In the genomic region with DNA sequence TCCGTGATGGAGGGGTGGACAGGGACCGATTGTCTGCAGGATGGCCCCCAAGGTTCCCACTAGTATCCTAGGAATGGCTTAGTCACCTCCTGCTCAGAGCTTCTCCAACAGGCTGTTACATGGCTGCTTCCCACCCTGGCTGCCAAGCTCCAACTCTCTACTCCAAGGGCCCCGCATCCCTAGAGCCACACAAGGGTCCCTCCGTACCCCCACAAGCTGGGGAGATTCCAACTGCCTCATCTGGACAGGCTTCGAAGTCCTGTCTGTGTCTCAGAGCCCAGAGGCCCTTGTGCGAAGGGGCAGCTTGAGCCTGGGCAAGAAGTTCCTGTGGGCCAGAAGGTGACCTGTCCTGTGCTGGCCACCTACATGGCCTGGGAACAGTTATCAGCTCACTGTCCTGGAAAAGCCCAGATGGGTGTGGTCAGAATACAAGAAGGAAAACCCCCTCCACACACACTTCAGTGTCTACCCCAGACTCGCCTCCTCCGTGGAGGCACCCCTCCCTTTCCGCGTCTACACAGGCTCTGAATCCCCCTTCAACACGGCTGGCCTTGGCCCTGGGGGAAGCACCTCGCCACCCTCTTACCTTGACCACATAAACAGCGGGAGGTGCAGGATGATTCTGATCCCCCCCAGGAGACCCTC, we compare ENCODE assay signal across 8 cellular contexts. TPM values are rescaled to one million over a fixed set of nuclear protein-coding genes. Genes with fewer than 3 reads are reported as not detected.
DNase-seq lines count a peak whose midpoint lies in the region; ATAC-seq and TF ChIP-seq lines count a peak whose summit lies in the region.

No MANE protein-coding gene starts in this region.

- H3K27me3 ChIP-seq in AG04450 (ENCODE audit: control insufficient read depth, insufficient read depth, low read length), result no peaks in the 10 kb centered on the region
- no peaks in the 10 kb centered on the region for H3K27me3 ChIP-seq in HCT116 (ENCODE audit: insufficient read depth, low read length)
- no peaks in the 10 kb centered on the region for H3K27me3 ChIP-seq in iPS-20b (ENCODE audit: insufficient read depth, low read length)

- peaks cover 0 to 9% of the 10 kb centered on the region in 2 experiments; a peak in 1 of 4 replicates for H3K36me3 ChIP-seq in HCT116 (ENCODE audit: control insufficient read depth in 1 of 2, insufficient read depth in 2 of 2, low read length in 2 of 2)
- no peaks in the 10 kb centered on the region for H3K36me3 ChIP-seq in iPS-20b (ENCODE audit: insufficient read depth, low read depth, low read length)

- H3K9me3 ChIP-seq in AG04450 (ENCODE audit: control insufficient read depth, insufficient read depth, low read length) (peaks cover 3% of the 10 kb centered on the region; the same call in 1 of the 2 replicates), HCT116 (ENCODE audit: control insufficient read depth in 1 of 2, insufficient read depth in 1 of 2, low read depth in 1 of 2, low read length in 2 of 2) (no peaks in the 10 kb centered on the region), iPS-20b (ENCODE audit: insufficient read depth, low read depth, low read length) (no peaks in the 10 kb centered on the region)

- no peak for TF ChIP-seq POLR2A in HCT116 (IDR thresholded peaks at IDR 0.05; ENCODE audit: borderline replicate concordance, extremely low read depth, insufficient read depth, insufficient read length)

- H3K4me3 ChIP-seq in AG04450 (ENCODE audit: low read depth, low read length), result peak overlapping the region; percentile 99
- H3K4me3 ChIP-seq in HCT116 (replicated peaks in 1 of 2; ENCODE audit: low read depth in 1 of 2, low read length in 2 of 2), result peak overlapping the region; percentile 88 to 98
- peak overlapping the region; percentile 93 for H3K4me3 ChIP-seq in iPS-20b (ENCODE audit: low read length)

- peaks cover 36% of the 10 kb centered on the region for H3K36me3 Mint-ChIP-seq in activated CD8-positive, alpha-beta T cell treated with anti-CD3 and anti-CD28 coated beads, Interleukin-2, amount 10 ng/mL, durations not matched to agents 7 days and 5 days (ENCODE audit: low read depth)
- peaks cover 6% of the 10 kb centered on the region for H3K36me3 Mint-ChIP-seq in stimulated activated memory B cell treated with anti-CD40 and anti-IgM and Interleukin-4, amounts not matched to agents 10 μg/mL and 1 μg/mL and 100 μg/mL, for 72 hours

- BruUV-seq in HCT116 (replicated peaks; lab: Mats Ljungman, UMichigan), result no TSS peak

- no peak for DNase-seq in AG04450 (ENCODE audit: low read depth, low spot score)
- DNase-seq in HCT116 (ENCODE audit: low read depth, low spot score), result no peak
- DNase-seq in activated CD8-positive, alpha-beta T cell treated with anti-CD3 and anti-CD28 coated beads, Interleukin-2, amount 10 ng/mL, durations not matched to agents 7 days and 5 days, result no peak
- DNase-seq in activated CD4-positive, CD25-positive, alpha-beta regulatory T cell treated with anti-CD3 and anti-CD28 coated beads, Interleukin-2, amount 50 U/mL, for 72 hours, result no peak

- no peak overlapping the region for H2AFZ ChIP-seq in HCT116 (ENCODE audit: low read depth, low read length, poor library complexity, severe bottlenecking)

- CTCF ChIA-PET in AG04450 (lab: Charles Lee), result interaction anchor here (0.7 to 10.5 kb wide), 4 partner anchors 10 to 227 kb away, joined by 3 to 124 read pairs (median 3); no protein-coding TSS in a partner anchor
- CTCF ChIA-PET in HCT116 (lab: Charles Lee), result interaction anchor here (0.7 to 0.9 kb wide), 2 partner anchors 227 to 465 kb away, joined by 3 to 4 read pairs; no protein-coding TSS in a partner anchor
- CTCF ChIA-PET in activated CD8-positive, alpha-beta T cell treated with anti-CD3 and anti-CD28 coated beads, Interleukin-2, amount 10 ng/mL, durations not matched to agents 7 days and 5 days (lab: Charles Lee), result interaction anchor here (1.0 kb wide), 1 partner anchor 10 kb away, joined by 3 read pairs; no protein-coding TSS in a partner anchor

- peaks cover 61 to 77% of the 10 kb centered on the region in 2 experiments for H3K4me1 ChIP-seq in HCT116 (ENCODE audit: control insufficient read depth in 1 of 2, insufficient read depth in 2 of 2, low read length in 2 of 2)
- peaks cover 5% of the 10 kb centered on the region; the same call in 1 of the 2 replicates for H3K4me1 ChIP-seq in iPS-20b (ENCODE audit: insufficient read depth, low read length)

- TF ChIP-seq CTCF in AG04450 (IDR thresholded peaks at IDR 0.05; ENCODE audit: low read depth, low read length) (no peak), HCT116 (IDR thresholded peaks at IDR 0.05 in 2 of 3, conservative IDR thresholded peaks at IDR 0.05 in 1 of 3; ENCODE audit: borderline replicate concordance in 1 of 3, insufficient read depth in 1 of 3, low read depth in 2 of 3, low read length in 2 of 3) (no peak)

- H3K79me2 ChIP-seq in HCT116 (ENCODE audit: insufficient read depth, low read length), result peaks cover 32% of the 10 kb centered on the region

- H3K9me2 ChIP-seq in HCT116 (ENCODE audit: insufficient read depth), result no peaks in the 10 kb centered on the region

- peak overlapping the region; percentile 52 for H3K27ac ChIP-seq in AG04450 (ENCODE audit: low read depth, low read length)
- H3K27ac ChIP-seq in HCT116 (ENCODE audit: low read depth, low read length), result peak overlapping the region; percentile 82; the same call in 1 of the 2 replicates
- H3K27ac ChIP-seq in iPS-20b (ENCODE audit: low read length), result no peak overlapping the region

- peak overlapping the region; percentile 93 for H3K9ac ChIP-seq in HCT116 (ENCODE audit: low read length)
- H3K9ac ChIP-seq in iPS-20b (ENCODE audit: low read depth, low read length), result peak overlapping the region; percentile 80

- intact Hi-C loops in HCT116 (cut with micrococcal nuclease), result loop anchor here (10.0 kb wide), 1 partner anchor 549 kb away; a partner anchor contains a TSS

- H3K4me3 Mint-ChIP-seq in activated CD8-positive, alpha-beta T cell treated with anti-CD3 and anti-CD28 coated beads, Interleukin-2, amount 10 ng/mL, durations not matched to agents 7 days and 5 days, result peak overlapping the region; percentile 35
- peak overlapping the region; percentile 94 for H3K4me3 Mint-ChIP-seq in stimulated activated memory B cell treated with anti-CD40 and anti-IgM and Interleukin-4, amounts not matched to agents 10 μg/mL and 1 μg/mL and 100 μg/mL, for 72 hours

- TF ChIP-seq RAD21 in HCT116 (IDR thresholded peaks at IDR 0.05; ENCODE audit: low read depth), result no peak

- no peaks in the 10 kb centered on the region for H3K27me3 Mint-ChIP-seq in activated CD8-positive, alpha-beta T cell treated with anti-CD3 and anti-CD28 coated beads, Interleukin-2, amount 10 ng/mL, durations not matched to agents 7 days and 5 days (ENCODE audit: low read depth)
- H3K27me3 Mint-ChIP-seq in stimulated activated memory B cell treated with anti-CD40 and anti-IgM and Interleukin-4, amounts not matched to agents 10 μg/mL and 1 μg/mL and 100 μg/mL, for 72 hours, result no peaks in the 10 kb centered on the region

- POLR2A ChIA-PET in AG04450 (lab: Yijun Ruan, JAX) (interaction anchor here (0.6 to 1.0 kb wide), 3 partner anchors 15 to 249 kb away, joined by 3 to 4 read pairs (median 4); a partner anchor contains a TSS), HCT116 (lab: Charles Lee) (interaction anchor here (1.1 kb wide), 1 partner anchor 114 kb away, joined by 3 read pairs; a partner anchor contains a TSS)
- POLR2A ChIA-PET in activated CD8-positive, alpha-beta T cell treated with anti-CD3 and anti-CD28 coated beads, Interleukin-2, amount 10 ng/mL, durations not matched to agents 7 days and 5 days (lab: Charles Lee), result interaction anchor here (0.6 to 0.7 kb wide), 2 partner anchors 12 to 714 kb away, joined by 3 read pairs; no protein-coding TSS in a partner anchor

- peak overlapping the region; percentile 24 for H3K27ac Mint-ChIP-seq in activated CD8-positive, alpha-beta T cell treated with anti-CD3 and anti-CD28 coated beads, Interleukin-2, amount 10 ng/mL, durations not matched to agents 7 days and 5 days
- H3K27ac Mint-ChIP-seq in stimulated activated memory B cell treated with anti-CD40 and anti-IgM and Interleukin-4, amounts not matched to agents 10 μg/mL and 1 μg/mL and 100 μg/mL, for 72 hours, result peak overlapping the region; percentile 98

- H3K4me1 Mint-ChIP-seq in activated CD8-positive, alpha-beta T cell treated with anti-CD3 and anti-CD28 coated beads, Interleukin-2, amount 10 ng/mL, durations not matched to agents 7 days and 5 days (ENCODE audit: low read depth), result peaks cover 49% of the 10 kb centered on the region
- H3K4me1 Mint-ChIP-seq in stimulated activated memory B cell treated with anti-CD40 and anti-IgM and Interleukin-4, amounts not matched to agents 10 μg/mL and 1 μg/mL and 100 μg/mL, for 72 hours, result peaks cover 63% of the 10 kb centered on the region

- peak overlapping the region; percentile 95 for H3K4me2 ChIP-seq in HCT116 (ENCODE audit: low read length)

- no peaks in the 10 kb centered on the region for H4K20me1 ChIP-seq in HCT116 (ENCODE audit: insufficient read depth)

- RAD21 ChIA-PET in HCT116 (lab: Charles Lee; ENCODE audit: low non-redundant PET in 1 of 2, low total read pairs in 2 of 2, uncharacterized antibody in 2 of 2, unreplicated experiment in 2 of 2), result no interaction called here

- ATAC-seq in HCT116 (peak; percentile 1), GM21367 (IDR thresholded peaks at IDR 0.05; ENCODE audit: unreplicated experiment) (no peak), GM21825 (IDR thresholded peaks at IDR 0.05; ENCODE audit: unreplicated experiment) (no peak)
- ATAC-seq in activated CD8-positive, alpha-beta T cell treated with anti-CD3 and anti-CD28 coated beads, Interleukin-2, amount 10 ng/mL, durations not matched to agents 7 days and 5 days, result peak; percentile 1
- ATAC-seq in stimulated activated memory B cell treated with anti-CD40 and anti-IgM and Interleukin-4, amounts not matched to agents 10 μg/mL and 1 μg/mL and 100 μg/mL, for 72 hours, result no peak

- no peaks in the 10 kb centered on the region for H3K9me3 Mint-ChIP-seq in activated CD8-positive, alpha-beta T cell treated with anti-CD3 and anti-CD28 coated beads, Interleukin-2, amount 10 ng/mL, durations not matched to agents 7 days and 5 days (ENCODE audit: insufficient read depth)
- no peaks in the 10 kb centered on the region for H3K9me3 Mint-ChIP-seq in stimulated activated memory B cell treated with anti-CD40 and anti-IgM and Interleukin-4, amounts not matched to agents 10 μg/mL and 1 μg/mL and 100 μg/mL, for 72 hours

TF ChIP-seq in HCT116, 20 proteins besides CTCF, POLR2A, EP300 and RAD21 (continues in another document):
- TF ChIP-seq EZH2 (IDR thresholded peaks at IDR 0.05) (no peak), SRF (IDR thresholded peaks at IDR 0.05; ENCODE audit: low read depth) (no peak), EZH2phosphoT487 (IDR thresholded peaks at IDR 0.05; ENCODE audit: borderline replicate concordance) (no peak), SP1 (IDR thresholded peaks at IDR 0.05; ENCODE audit: low read depth) (no peak), CBX3 (IDR thresholded peaks at IDR 0.05; ENCODE audit: low read depth) (no peak), POLR2AphosphoS5 (IDR thresholded peaks at IDR 0.05; ENCODE audit: low read depth, low read length) (no peak)

RNA-seq across cellular contexts. Expression of a gene that starts 0.6 kb away (rescaled TPM):
- polyA plus RNA-seq in AG04450 (2011; rRNA removed), result 22.8 and 26.2 TPM in 2 replicates
- 37.9 and 47.8 TPM in 2 replicates for polyA minus RNA-seq in AG04450 (2011; rRNA and poly(A)+ RNA removed)
- 32.2 TPM for total RNA-seq in HCT116 (2021; ENCODE audit: unreplicated experiment)
- 21.3 and 23.4 TPM in 2 replicates for polyA plus RNA-seq in HCT116 (2012)
- 10 to 100 TPM; 62.3 to 72.4 TPM for total RNA-seq in activated CD8-positive, alpha-beta T cell treated with anti-CD3 and anti-CD28 coated beads, Interleukin-2, amount 10 ng/mL, durations not matched to agents 7 days and 5 days

Comparison
In these comparisons a context has a peak if more than half of its experiments do, and no peak if none do; other contexts are left out.
1. ATAC-seq: peak in HCT116 (single experiment) and activated CD8-positive, alpha-beta T cell treated with anti-CD3 and anti-CD28 coated beads, Interleukin-2, amount 10 ng/mL, durations not matched to agents 7 days and 5 days (single experiment); none in stimulated activated memory B cell treated with anti-CD40 and anti-IgM and Interleukin-4, amounts not matched to agents 10 μg/mL and 1 μg/mL and 100 μg/mL, for 72 hours (single experiment), GM21367 (single experiment) and GM21825 (single experiment).
2. Peak in every context shown above with its lines, with median percentiles within 50 percentile points of each other: H3K4me3 ChIP-seq.